ENCODE assay signal across 1 cellular context in genomic region chr14:73613419-73613963, GRCh38.
TF ChIP-seq lines count a peak whose summit lies in the region.

No MANE protein-coding gene starts in this region.

TF ChIP-seq in GM12878, 131 proteins besides CTCF, POLR2A, EP300 and RAD21:
- TF ChIP-seq CBFB (IDR thresholded peaks at IDR 0.05; ENCODE audit: low read depth) (no peak), RELA (IDR thresholded peaks at IDR 0.05; ENCODE audit: borderline replicate concordance, partially characterized antibody) (no peak), IRF4 (IDR thresholded peaks at IDR 0.05; ENCODE audit: low read depth, low read length) (no peak), RAD51 (IDR thresholded peaks at IDR 0.05) (no peak), SREBF1 (IDR thresholded peaks at IDR 0.05; ENCODE audit: low read length) (no peak), ZNF217 (IDR thresholded peaks at IDR 0.05) (no peak), BCLAF1 (IDR thresholded peaks at IDR 0.05) (no peak), POLR2AphosphoS5 (IDR thresholded peaks at IDR 0.05; ENCODE audit: low read length) (no peak)
